8 cellular contexts compared by ENCODE assay signal in the genomic region with DNA sequence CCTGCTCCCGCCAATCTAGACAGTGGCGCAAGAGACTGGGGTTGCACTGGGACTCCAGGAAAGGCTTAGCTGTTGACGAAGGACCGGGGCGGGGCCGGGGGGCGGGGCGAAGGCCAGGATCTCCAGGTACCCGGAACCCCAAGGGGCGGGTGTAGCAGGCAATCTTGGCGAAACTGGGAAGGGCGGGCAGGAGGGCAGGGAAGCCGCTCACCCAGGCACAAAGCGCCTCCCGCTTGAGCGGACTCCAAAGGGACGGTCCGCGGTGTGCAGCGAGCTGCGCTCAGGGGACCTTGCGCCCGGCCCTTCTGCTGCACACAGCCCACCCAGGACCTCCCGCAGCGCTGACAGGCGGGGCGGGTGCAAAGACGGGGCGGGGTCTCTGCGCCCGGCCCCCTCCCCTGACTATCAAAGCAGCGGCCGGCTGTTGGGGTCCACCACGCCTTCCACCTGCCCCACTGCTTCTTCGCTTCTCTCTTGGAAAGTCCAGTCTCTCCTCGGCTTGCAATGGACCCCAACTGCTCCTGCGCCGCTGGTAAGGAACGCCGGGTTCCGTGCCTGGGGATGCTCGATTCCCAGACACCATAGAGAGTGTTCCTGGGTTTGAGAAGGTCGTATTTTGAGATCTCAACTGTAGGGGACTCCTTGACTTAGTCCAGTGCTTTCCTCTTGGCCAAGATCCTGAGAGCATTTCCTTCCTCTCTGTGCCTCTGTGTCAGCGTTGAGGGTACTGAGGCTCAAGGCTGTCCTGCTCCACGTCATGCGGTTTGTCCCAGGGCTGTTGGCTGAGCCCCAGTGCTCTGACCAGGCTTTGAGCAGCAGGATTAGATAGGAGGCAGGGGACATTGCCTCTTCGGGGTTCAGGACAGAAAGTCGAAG. TPM values are rescaled to one million over a fixed set of nuclear protein-coding genes. Genes with fewer than 3 reads are reported as not detected.
DNase-seq lines count a peak whose midpoint lies in the region; ATAC-seq and TF ChIP-seq lines count a peak whose summit lies in the region.

Gene MT1F, plus strand, starts transcription at position 405 of the 876 bp plus-strand sequence. Its CDS starts 100 bp downstream, at position 505.

- DNase-seq in NCI-H2227 (lab: John Stamatoyannopoulos, UW; ENCODE audit: unreplicated experiment) = peak; percentile 89
- peak; percentile 48 to 49 for DNase-seq in activated CD4-positive, alpha-beta T cell treated with anti-CD3 and anti-CD28 coated beads, Interleukin-2, amount 50 U/mL, for 24 hours (ENCODE audit: low read depth in 1 of 2, low spot score in 1 of 2)
- DNase-seq in cortex of kidney (lab: John Stamatoyannopoulos, UW) = peak; percentile 25
- peak; percentile 87 to 97 for DNase-seq in lower leg skin (ENCODE audit: low spot score in 2 of 2)
- peak; percentile 61 to 75 for DNase-seq in stimulated activated CD4-positive, alpha-beta T cell treated with anti-CD3 and anti-CD28 coated beads, Interleukin-4, amount 100 ng/mL, for 4 hours

- no peak for TF ChIP-seq POLR2A in lower leg skin (IDR thresholded peaks at IDR 0.05)

- H3K4me3 ChIP-seq in lower leg skin (ENCODE audit: low read depth, poor library complexity, severe bottlenecking) = peak within 1 kb of the TSS; percentile 13

- 2 to 5% methylated on average over 20 to 47 of the region's 48 CpGs for WGBS in lower leg skin, 2 donors

- intact Hi-C loops in lower leg skin (cut with DNase I; ENCODE audit: low total_unique reads) = no loop called here

- ATAC-seq in GM18907 (IDR thresholded peaks at IDR 0.05; ENCODE audit: unreplicated experiment) (peak; percentile 60), HG02623 (IDR thresholded peaks at IDR 0.05; ENCODE audit: unreplicated experiment) (no peak), HG03135 (IDR thresholded peaks at IDR 0.05; ENCODE audit: unreplicated experiment) (no peak)

- TF ChIP-seq CTCF in lower leg skin (IDR thresholded peaks at IDR 0.05) = no peak

RNA-seq across cellular contexts. Expression of gene MT1F, which starts in this region (rescaled TPM):
- 10 to 100 TPM in 2 of 4 donors, 1 to 10 TPM in 2; 2.1 to 17.2 (median 8.3) TPM for total RNA-seq in lower leg skin

Comparison
In these comparisons a context has a peak if more than half of its experiments do, and no peak if none do; other contexts are left out.
1. DNase-seq: peak in every context shown above with its lines; median percentile 92 in lower leg skin; 89 in NCI-H2227; 68 in stimulated activated CD4-positive, alpha-beta T cell treated with anti-CD3 and anti-CD28 coated beads, Interleukin-4, amount 100 ng/mL, for 4 hours; 48 in activated CD4-positive, alpha-beta T cell treated with anti-CD3 and anti-CD28 coated beads, Interleukin-2, amount 50 U/mL, for 24 hours; 25 in cortex of kidney.